ENCODE assay signal across 21 cellular contexts in genomic region chr16:81378049-81378448, GRCh38.
DNase-seq lines count a peak whose midpoint lies in the region; ATAC-seq, FAIRE-seq and TF ChIP-seq lines count a peak whose summit lies in the region.
"Had no signal": no experiment of that assay in that cellular context is flagged by ENCODE, and none has a peak within 500 bp of the region (broad histone marks: within the 10 kb centered on the region; RNA-seq: fewer than 3 reads in every experiment).

No MANE protein-coding gene starts in this region.

- FAIRE-seq in HepG2 (lab: Jason Lieb, UNC) (no peak), K562 (lab: Jason Lieb, UNC) (no peak)
- FAIRE-seq: GM12891 had no signal

- no peaks in the 10 kb centered on the region for H3K4me1 Mint-ChIP-seq in mesothelial cell of epicardium
- no peaks in the 10 kb centered on the region for H3K4me1 Mint-ChIP-seq in type B pancreatic cell (ENCODE audit: unreplicated experiment)
- H3K4me1 Mint-ChIP-seq: CD4-positive, alpha-beta memory T cell had no signal

- H3K9me1 ChIP-seq in K562 (ENCODE audit: control insufficient read depth, insufficient read depth, low read length) = no peaks in the 10 kb centered on the region

- intact Hi-C loops in HepG2 (cut with micrococcal nuclease; ENCODE audit: unreplicated experiment) = no loop called here
- intact Hi-C loops in right lobe of liver (cut with DNase I) = no loop called here
- intact Hi-C loops in K562 (cut with micrococcal nuclease) = no loop called here

- no peak overlapping the region for H3K4me3 ChIP-seq in HepG2 (replicated peaks in 1 of 3; ENCODE audit: insufficient read depth in 1 of 3, low read depth in 2 of 3, low read length in 3 of 3)
- no peak overlapping the region for H3K4me3 ChIP-seq in right lobe of liver
- no peak overlapping the region for H3K4me3 ChIP-seq in K562
- H3K4me3 ChIP-seq: BLaER1, HAP-1 had no signal

- H3K27me3 ChIP-seq in HepG2 (ENCODE audit: control insufficient read depth in 1 of 2, insufficient read depth in 2 of 2, low read length in 2 of 2) = no peaks in the 10 kb centered on the region
- no peaks in the 10 kb centered on the region for H3K27me3 ChIP-seq in right lobe of liver
- H3K27me3 ChIP-seq in K562 (ENCODE audit: control insufficient read depth in 2 of 2, insufficient read depth in 2 of 2, low read length in 2 of 2) = no peaks in the 10 kb centered on the region
- H3K27me3 ChIP-seq: BLaER1 had no signal

- no TSS peak for BruUV-seq in HepG2 (replicated peaks; lab: Mats Ljungman, UMichigan)
- BruUV-seq in K562 (replicated peaks; lab: Mats Ljungman, UMichigan) = no TSS peak

- no peak overlapping the region for H3K9ac ChIP-seq in HepG2 (ENCODE audit: insufficient read depth, low read depth, low read length)
- no peak overlapping the region for H3K9ac ChIP-seq in K562 (ENCODE audit: insufficient read depth in 1 of 2, low read depth in 2 of 2, low read length in 2 of 2)
- H3K9ac ChIP-seq: BLaER1 had no signal

- H3K9me3 ChIP-seq in HepG2 (ENCODE audit: low read length) (no peaks in the 10 kb centered on the region), right lobe of liver (no peaks in the 10 kb centered on the region), K562 (replicated peaks; ENCODE audit: control insufficient read depth, insufficient read depth, low read depth, low read length) (no peaks in the 10 kb centered on the region)
- H3K9me3 ChIP-seq: BLaER1, HAP-1 had no signal

- H3K4me3 Mint-ChIP-seq in mesothelial cell of epicardium (no peak overlapping the region), type B pancreatic cell (no peak overlapping the region)
- H3K4me3 Mint-ChIP-seq: CD14-positive monocyte; CD4-positive, alpha-beta memory T cell had no signal

- ATAC-seq in HepG2 (no peak), right lobe of liver (no peak), K562 (no peak)

- H3K36me3 Mint-ChIP-seq in mesothelial cell of epicardium (peaks cover 19% of the 10 kb centered on the region), type B pancreatic cell (peaks cover 5% of the 10 kb centered on the region)

- H3K9me3 Mint-ChIP-seq in mesothelial cell of epicardium (no peaks in the 10 kb centered on the region), type B pancreatic cell (no peaks in the 10 kb centered on the region)
- H3K9me3 Mint-ChIP-seq: CD14-positive monocyte; CD4-positive, alpha-beta memory T cell had no signal

- H3K79me2 ChIP-seq in HepG2 (ENCODE audit: insufficient read depth, low read length) (no peaks in the 10 kb centered on the region), K562 (ENCODE audit: control insufficient read depth, insufficient read depth, low read length) (no peaks in the 10 kb centered on the region)

- no peak overlapping the region for H3K27ac ChIP-seq in HepG2 (ENCODE audit: extremely low read length, insufficient read depth, low read length)
- H3K27ac ChIP-seq in right lobe of liver = no peak overlapping the region
- H3K27ac ChIP-seq in K562 (ENCODE audit: extremely low read depth, low read depth, low read length) = no peak overlapping the region
- H3K27ac ChIP-seq: 22Rv1, BLaER1, HL-60 had no signal

- peaks cover 23 to 31% of the 10 kb centered on the region in 2 experiments for H3K36me3 ChIP-seq in HepG2 (replicated peaks in 1 of 2; ENCODE audit: control insufficient read depth in 1 of 2, insufficient read depth in 2 of 2, low read length in 2 of 2)
- peaks cover 0 to 14% (median 4%) of the 10 kb centered on the region in 4 donors for H3K36me3 ChIP-seq in right lobe of liver
- H3K36me3 ChIP-seq in K562 (ENCODE audit: control insufficient read depth, insufficient read depth, low read length) = peaks cover 36% of the 10 kb centered on the region

- TF ChIP-seq EP300 in HepG2 (IDR thresholded peaks at IDR 0.05; ENCODE audit: low read depth in 2 of 2, low read length in 2 of 2) (no peak), HepG2 (CRISPR knock-in tag; IDR thresholded peaks at IDR 0.05; ENCODE audit: borderline replicate concordance) (no peak), K562 (IDR thresholded peaks at IDR 0.05; ENCODE audit: low read length) (no peak)

- 97% methylated on average over 4 of the region's 4 CpGs for WGBS in HepG2 (ENCODE audit: low lambda C conversion rate)
- WGBS in right lobe of liver (ENCODE audit: insufficient coverage, low coverage, low lambda C conversion rate, missing lambda C conversion rate) = 98% methylated on average over 4 of the region's 4 CpGs
- 91% methylated on average over 4 of the region's 4 CpGs for WGBS in K562 (ENCODE audit: insufficient coverage, low coverage, missing lambda C conversion rate)

- no peaks in the 10 kb centered on the region for H3K27me3 Mint-ChIP-seq in mesothelial cell of epicardium (ENCODE audit: low read depth)
- no peaks in the 10 kb centered on the region for H3K27me3 Mint-ChIP-seq in type B pancreatic cell
- H3K27me3 Mint-ChIP-seq: CD4-positive, alpha-beta memory T cell had no signal

- TF ChIP-seq CTCF in HepG2 (CRISPR knock-in tag; IDR thresholded peaks at IDR 0.05) (no peak), right lobe of liver (IDR thresholded peaks at IDR 0.05) (no peak), K562 (IDR thresholded peaks at IDR 0.05 in 2 of 3, conservative IDR thresholded peaks at IDR 0.05 in 1 of 3; ENCODE audit: insufficient read depth in 2 of 3, low read depth in 1 of 3, low read length in 3 of 3) (no peak), mesothelial cell of epicardium (IDR thresholded peaks at IDR 0.05; ENCODE audit: unreplicated experiment) (no peak), type B pancreatic cell (conservative IDR thresholded peaks at IDR 0.05) (no peak)

- no peak for TF ChIP-seq RAD21 in HepG2 (CRISPR knock-in tag; IDR thresholded peaks at IDR 0.05)
- TF ChIP-seq RAD21 in K562 (CRISPR knock-in tag; conservative IDR thresholded peaks at IDR 0.05 in 1 of 2, IDR thresholded peaks at IDR 0.05 in 1 of 2) = no peak

- in situ Hi-C loops in HepG2 (cut with HindIII; ENCODE audit: extremely low pct_ligation_motif_present, low pct_unique_long_range_greater_than_20kb) (no loop called here), K562 (cut with MboI) (no loop called here)

- POLR2A ChIA-PET in HepG2 (lab: Yijun Ruan, JAX) (no interaction called here), K562 (lab: Yijun Ruan, JAX) (no interaction called here)

- CTCF ChIA-PET in HepG2 (lab: Yijun Ruan, JAX; ENCODE audit: low intra/inter-chr PET ratio, low total read pairs) (no interaction called here), K562 (lab: Yijun Ruan, JAX; ENCODE audit: low intra/inter-chr PET ratio) (no interaction called here)

- H2AFZ ChIP-seq in HepG2 (ENCODE audit: low read length) = no peak overlapping the region
- no peak overlapping the region for H2AFZ ChIP-seq in K562 (ENCODE audit: low read depth, low read length)

- H4K20me1 ChIP-seq in HepG2 (ENCODE audit: insufficient read depth, low read length) (no peaks in the 10 kb centered on the region), K562 (replicated peaks; ENCODE audit: control insufficient read depth, insufficient read depth, low read length) (no peaks in the 10 kb centered on the region)
- H4K20me1 ChIP-seq: BLaER1 had no signal

- DNase-seq in HepG2 (ENCODE audit: low spot score) (no peak), right lobe of liver (no peak), K562 (ENCODE audit: extremely low read depth in 1 of 4, low spot score in 3 of 4) (no peak), mesothelial cell of epicardium (ENCODE audit: low spot score in 2 of 2, unreplicated experiment in 2 of 2) (no peak), type B pancreatic cell (ENCODE audit: extremely low spot score, unreplicated experiment) (no peak), COLO829 (ENCODE audit: low spot score) (no peak), NCI-H2107 treated with DMSO at 0.1 percent for 48 hours (lab: John Stamatoyannopoulos, UW; ENCODE audit: unreplicated experiment) (no peak), NCI-H446 treated with DMSO at 0.1 percent for 48 hours (lab: John Stamatoyannopoulos, UW) (no peak)
- DNase-seq: Calu3; CD4-positive, alpha-beta memory T cell; DMS 273 treated with DMSO at 0.1 percent for 48 hours; DMS53; DND-41; EL; GOT3 had no signal

- H3K4me1 ChIP-seq in HepG2 (ENCODE audit: insufficient read depth, low read length) (no peaks in the 10 kb centered on the region), right lobe of liver (no peaks in the 10 kb centered on the region), K562 (replicated peaks in 1 of 2; ENCODE audit: control insufficient read depth in 2 of 2, insufficient read depth in 2 of 2, low read length in 2 of 2) (no peaks in the 10 kb centered on the region)
- H3K4me1 ChIP-seq: HAP-1 had no signal

- H3K4me2 ChIP-seq in HepG2 (ENCODE audit: low read depth, low read length) (no peak overlapping the region), K562 (ENCODE audit: insufficient read depth, low read length) (no peak overlapping the region)
- H3K4me2 ChIP-seq: BLaER1 had no signal

- TF ChIP-seq POLR2A in HepG2 (IDR thresholded peaks at IDR 0.05; ENCODE audit: insufficient read depth in 1 of 2, low read depth in 2 of 2, low read length in 2 of 2) = no peak
- TF ChIP-seq POLR2A in right lobe of liver (IDR thresholded peaks at IDR 0.05) = no peak
- no peak for TF ChIP-seq POLR2A in K562 (conservative IDR thresholded peaks at IDR 0.05)

- peak overlapping the region; percentile 7 for H3K27ac Mint-ChIP-seq in mesothelial cell of epicardium
- peak overlapping the region; percentile 32 for H3K27ac Mint-ChIP-seq in type B pancreatic cell
- H3K27ac Mint-ChIP-seq: CD4-positive, alpha-beta memory T cell had no signal

TF ChIP-seq in HepG2, 621 proteins besides CTCF, POLR2A, EP300 and RAD21 (continues in another document):
- no peak for TF ChIP-seq ZNF383 (CRISPR knock-in tag; IDR thresholded peaks at IDR 0.05; ENCODE audit: borderline replicate concordance)

TF ChIP-seq in K562, 482 proteins besides CTCF, POLR2A, EP300 and RAD21 (continues in another document):
- TF ChIP-seq ZNF23 (CRISPR knock-in tag; IDR thresholded peaks at IDR 0.05) (no peak), ZNF408 (CRISPR knock-in tag; IDR thresholded peaks at IDR 0.05; ENCODE audit: low read depth) (no peak), POLR3A (IDR thresholded peaks at IDR 0.05; ENCODE audit: borderline replicate concordance, extremely low read depth, insufficient read depth, insufficient read length) (no peak), ZBTB8A (IDR thresholded peaks at IDR 0.05; ENCODE audit: partially characterized antibody) (no peak)

Comparison
In these comparisons a context has a peak if more than half of its experiments do, and no peak if none do; other contexts are left out.
1. Of the 241 proteins assayed by ChIP-seq in both HepG2 and K562: peak only in HepG2: MAFF and MAFK; only in K562: MAFG; in both: none; in neither: 238.